In genomic region chr3:56251343-56251945, GRCh38 we compare ENCODE assay signal across 8 cellular contexts.
DNase-seq lines count a peak whose midpoint lies in the region; ATAC-seq and TF ChIP-seq lines count a peak whose summit lies in the region.

No MANE protein-coding gene starts in this region.

- H3K36me3 ChIP-seq in cardiac muscle cell (no peaks in the 10 kb centered on the region), IMR-90 (ENCODE audit: control insufficient read depth, insufficient read depth, low read length) (no peaks in the 10 kb centered on the region), fibroblast of lung (ENCODE audit: control insufficient read depth, insufficient read depth, low read length) (no peaks in the 10 kb centered on the region), parathyroid adenoma (ENCODE audit: control insufficient read depth, insufficient read depth, low read length) (no peaks in the 10 kb centered on the region)

- H3K4ac ChIP-seq in IMR-90 (ENCODE audit: low read depth, low read length): no peak overlapping the region

- no peak overlapping the region for H3K4me2 ChIP-seq in IMR-90 (ENCODE audit: low read depth, low read length)
- H3K4me2 ChIP-seq in fibroblast of lung (ENCODE audit: extremely low read depth, insufficient read depth, low read length): no peak overlapping the region
- H3K4me2 ChIP-seq in parathyroid adenoma (ENCODE audit: low read length): no peak overlapping the region

- ATAC-seq in IMR-90 (ENCODE audit: low read depth) (peak; percentile 79), HG03439 (IDR thresholded peaks at IDR 0.05; ENCODE audit: unreplicated experiment) (no peak)

- H2AK9ac ChIP-seq in IMR-90 (replicated peaks; ENCODE audit: low read depth, low read length, poor library complexity): no peak overlapping the region

- no peaks in the 10 kb centered on the region for H3K9me3 ChIP-seq in cardiac muscle cell (ENCODE audit: low read depth)
- no peaks in the 10 kb centered on the region for H3K9me3 ChIP-seq in IMR-90 (ENCODE audit: control insufficient read depth, insufficient read depth, low read length)
- no peaks in the 10 kb centered on the region for H3K9me3 ChIP-seq in fibroblast of lung (ENCODE audit: control insufficient read depth, insufficient read depth, low read depth, low read length)
- no peaks in the 10 kb centered on the region for H3K9me3 ChIP-seq in parathyroid adenoma (ENCODE audit: control insufficient read depth, low read length)

- intact Hi-C loops in cardiac septum (cut with DNase I) (loop anchor here (2.0 kb wide), 1 partner anchor 767 kb away; no protein-coding TSS in a partner anchor), IMR-90 (cut with micrococcal nuclease) (loop anchor here (1.0 to 5.0 kb wide), 6 partner anchors 209 to 1823 kb away; no protein-coding TSS in a partner anchor)

- no TSS peak for BruUV-seq in IMR-90 (replicated peaks; lab: Mats Ljungman, UMichigan)

- no peak overlapping the region for H3K27ac ChIP-seq in cardiac muscle cell
- no peak overlapping the region for H3K27ac ChIP-seq in IMR-90 (ENCODE audit: insufficient read depth, low read length)
- no peak overlapping the region for H3K27ac ChIP-seq in fibroblast of lung (ENCODE audit: insufficient read depth, low read length)
- H3K27ac ChIP-seq in parathyroid adenoma: no peak overlapping the region

- dilution Hi-C loops in IMR-90 (cut with HindIII; ENCODE audit: low sequenced_read_pairs, unreplicated experiment): no loop called here

- no peak overlapping the region for H3K56ac ChIP-seq in IMR-90 (ENCODE audit: extremely low read depth, insufficient read depth, low read length)

- H2AFZ ChIP-seq in IMR-90 (replicated peaks; ENCODE audit: low read length, poor library complexity) (no peak overlapping the region), fibroblast of lung (ENCODE audit: low read length) (no peak overlapping the region), parathyroid adenoma (no peak overlapping the region)

- H3K27me3 ChIP-seq in cardiac muscle cell (no peaks in the 10 kb centered on the region), IMR-90 (ENCODE audit: control insufficient read depth, insufficient read depth, low read length) (peaks cover 2% of the 10 kb centered on the region; the same call in 1 of the 2 replicates), fibroblast of lung (ENCODE audit: control insufficient read depth, insufficient read depth, low read length) (no peaks in the 10 kb centered on the region), parathyroid adenoma (ENCODE audit: control insufficient read depth, insufficient read depth, low read length) (no peaks in the 10 kb centered on the region)

- H4K20me1 ChIP-seq in IMR-90 (ENCODE audit: insufficient read depth, low read length) (no peaks in the 10 kb centered on the region), fibroblast of lung (ENCODE audit: control insufficient read depth, extremely low read depth, insufficient read depth, low read length) (no peaks in the 10 kb centered on the region)

- H3K79me1 ChIP-seq in IMR-90 (ENCODE audit: low read depth in 1 of 2, low read length in 2 of 2): no peaks in the 10 kb centered on the region

- CTCF ChIA-PET in IMR-90 (lab: Yijun Ruan, JAX): interaction anchor here (0.7 to 0.9 kb wide), 4 partner anchors 9 to 213 kb away, joined by 3 to 4 read pairs (median 3); no protein-coding TSS in a partner anchor

- no peak overlapping the region for H4K91ac ChIP-seq in IMR-90 (ENCODE audit: insufficient read depth, low read depth, low read length)

- no peak overlapping the region for H3K4me3 ChIP-seq in cardiac muscle cell
- H3K4me3 ChIP-seq in IMR-90 (ENCODE audit: insufficient read depth, low read depth, low read length): no peak overlapping the region
- no peak overlapping the region for H3K4me3 ChIP-seq in fibroblast of lung (replicated peaks in 1 of 4; ENCODE audit: control extremely low read depth in 1 of 4, insufficient read depth in 1 of 4, low read depth in 3 of 4, low read length in 4 of 4)
- H3K4me3 ChIP-seq in parathyroid adenoma (ENCODE audit: low read depth, low read length): no peak overlapping the region

- peak; percentile 79 for TF ChIP-seq RAD21 in IMR-90 (IDR thresholded peaks at IDR 0.05; ENCODE audit: low read length)

- H2BK5ac ChIP-seq in IMR-90 (ENCODE audit: low read depth, low read length, poor library complexity, severe bottlenecking): no peak overlapping the region

- no peak overlapping the region for H2BK15ac ChIP-seq in IMR-90 (ENCODE audit: low read depth, low read length)

- no peak for TF ChIP-seq POLR2A in IMR-90 (IDR thresholded peaks at IDR 0.05; ENCODE audit: low read depth, low read length)

- no peak overlapping the region for H2AK5ac ChIP-seq in IMR-90 (ENCODE audit: low read depth, low read length)

- peaks cover 5% of the 10 kb centered on the region for H3K4me1 ChIP-seq in cardiac muscle cell (ENCODE audit: low read depth)
- no peaks in the 10 kb centered on the region for H3K4me1 ChIP-seq in IMR-90 (ENCODE audit: control insufficient read depth, insufficient read depth, low read length)
- H3K4me1 ChIP-seq in fibroblast of lung (ENCODE audit: control insufficient read depth, extremely low read depth, insufficient read depth, low read length): no peaks in the 10 kb centered on the region
- H3K4me1 ChIP-seq in parathyroid adenoma: no peaks in the 10 kb centered on the region

- WGBS in IMR-90 (ENCODE audit: extremely low coverage in 2 of 2, insufficient read length in 1 of 2), 2 experiments: no CpG with 5 or more reads among the region's 3 CpGs

- POLR2A ChIA-PET in IMR-90 (lab: Charles Lee; ENCODE audit: unreplicated experiment): no interaction called here

- H3K23ac ChIP-seq in IMR-90 (ENCODE audit: low read depth, low read length): no peak overlapping the region

- H3K9ac ChIP-seq in IMR-90 (ENCODE audit: low read depth, low read length): no peak overlapping the region
- no peak overlapping the region for H3K9ac ChIP-seq in fibroblast of lung (ENCODE audit: insufficient read depth, low read length)
- no peak overlapping the region for H3K9ac ChIP-seq in parathyroid adenoma

- no peak overlapping the region for H3K14ac ChIP-seq in IMR-90 (replicated peaks; ENCODE audit: low read depth, low read length)

- H2BK120ac ChIP-seq in IMR-90 (ENCODE audit: low read depth, low read length): no peak overlapping the region

- in situ Hi-C loops in IMR-90 (cut with MboI; ENCODE audit: low sequenced_read_pairs): loop anchor here (5.0 to 10.0 kb wide), 3 partner anchors 767 to 1827 kb away; partner anchors contain the start of gene WNT5A

- no peak overlapping the region for H4K8ac ChIP-seq in IMR-90 (ENCODE audit: low read depth in 2 of 2, low read length in 2 of 2)

- peak; percentile 75 for TF ChIP-seq CTCF in cardiac muscle cell (IDR thresholded peaks at IDR 0.05; ENCODE audit: low read depth, low read length)
- TF ChIP-seq CTCF in IMR-90 (conservative IDR thresholded peaks at IDR 0.05; ENCODE audit: low read depth, low read length): peak; percentile 79
- TF ChIP-seq CTCF in fibroblast of lung (conservative IDR thresholded peaks at IDR 0.05 in 1 of 2, IDR thresholded peaks at IDR 0.05 in 1 of 2; ENCODE audit: low read depth in 1 of 2, low read length in 2 of 2): peak; percentile 69 to 79
- TF ChIP-seq CTCF in parathyroid adenoma (IDR thresholded peaks at IDR 0.05): peak; percentile 82

- H2BK20ac ChIP-seq in IMR-90 (ENCODE audit: low read depth, low read length): no peak overlapping the region

- H4K5ac ChIP-seq in IMR-90 (ENCODE audit: low read depth, low read length): no peak overlapping the region

- no peak overlapping the region for H3K18ac ChIP-seq in IMR-90 (ENCODE audit: low read depth, low read length)

- no peaks in the 10 kb centered on the region for H3K79me2 ChIP-seq in fibroblast of lung (ENCODE audit: control insufficient read depth, insufficient read depth, low read length)
- H3K79me2 ChIP-seq in parathyroid adenoma: no peaks in the 10 kb centered on the region

- peak; percentile 71 to 72 for DNase-seq in cardiac muscle cell (ENCODE audit: low read depth in 1 of 2, low spot score in 1 of 2)
- no peak for DNase-seq in cardiac septum (ENCODE audit: low spot score)
- DNase-seq in IMR-90: peak; percentile 51
- DNase-seq in SK-N-DZ (ENCODE audit: low spot score): peak; percentile 67
- peak; percentile 40 to 73 for DNase-seq in fibroblast of lung (ENCODE audit: low read depth in 2 of 2)
- DNase-seq in activated CD8-positive, alpha-beta memory T cell treated with anti-CD3 and anti-CD28 coated beads for 24 hours: no peak

- H3K9me1 ChIP-seq in IMR-90 (ENCODE audit: insufficient read depth, low read length): no peaks in the 10 kb centered on the region

TF ChIP-seq in IMR-90, 13 proteins besides CTCF, POLR2A, EP300 and RAD21:
- TF ChIP-seq NFE2L2 (IDR thresholded peaks at IDR 0.05; ENCODE audit: low read depth, low read length) (no peak), FOS (IDR thresholded peaks at IDR 0.05; ENCODE audit: low read depth, low read length) (no peak), BHLHE40 (IDR thresholded peaks at IDR 0.05; ENCODE audit: low read depth, low read length) (no peak), SMC3 (IDR thresholded peaks at IDR 0.05; ENCODE audit: low read depth, low read length) (peak; percentile 60; the same call in 1 of the 2 replicates)

Comparison
In these comparisons a context has a peak if more than half of its experiments do, and no peak if none do; other contexts are left out.
1. DNase-seq: peak in cardiac muscle cell (2 of 2), IMR-90 (single experiment), SK-N-DZ (single experiment) and fibroblast of lung (2 of 2); none in cardiac septum (single experiment) and activated CD8-positive, alpha-beta memory T cell treated with anti-CD3 and anti-CD28 coated beads for 24 hours (single experiment).
2. Peak in every context shown above with its lines, with median percentiles within 50 percentile points of each other: CTCF ChIP-seq.